ENCODE assay signal across 28 cellular contexts in the genomic region with DNA sequence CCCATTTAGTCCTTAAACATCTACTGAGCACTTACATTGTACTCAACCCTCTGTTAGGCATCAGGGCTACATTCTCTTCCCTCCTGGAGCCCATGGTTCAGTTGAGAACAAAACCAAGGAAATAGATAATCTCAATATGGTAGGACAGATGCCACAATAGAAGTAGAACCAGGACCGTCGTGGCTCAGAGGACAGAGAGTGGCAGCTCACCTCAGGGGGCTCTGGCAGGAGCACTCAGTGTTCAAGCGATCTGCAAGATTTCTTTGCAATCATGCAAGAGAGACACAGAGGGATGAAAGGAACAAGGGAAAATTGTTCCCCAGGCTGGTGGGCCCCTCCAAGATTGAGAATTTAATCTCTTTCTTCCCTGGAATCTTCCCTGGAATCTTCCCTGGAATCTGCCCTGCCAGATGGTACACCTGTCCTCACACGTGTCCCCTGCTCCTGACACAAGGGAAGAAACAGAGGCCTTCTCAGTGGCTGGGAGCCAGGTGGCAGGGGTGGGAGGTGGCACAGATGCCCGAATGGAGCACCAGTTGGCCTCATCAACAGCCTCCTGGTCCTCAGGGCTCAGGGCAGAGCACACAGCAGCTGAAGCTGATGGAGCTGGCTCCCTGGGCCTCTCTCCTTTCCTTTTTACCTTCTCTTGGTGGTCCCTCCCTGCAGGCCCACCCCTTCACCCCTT.
DNase-seq lines count a peak whose midpoint lies in the region; ATAC-seq and TF ChIP-seq lines count a peak whose summit lies in the region.
"Had no signal": no experiment of that assay in that cellular context is flagged by ENCODE, and none has a peak within 500 bp of the region (broad histone marks: within the 10 kb centered on the region; RNA-seq: fewer than 3 reads in every experiment).

No MANE protein-coding gene starts in this region.

- peaks cover 30 to 37% of the 10 kb centered on the region in 2 donors for H3K4me1 ChIP-seq in gastrocnemius medialis
- H3K4me1 ChIP-seq: breast epithelium, pancreas, right lobe of liver had no signal

- intact Hi-C loops in gastrocnemius medialis (cut with DNase I; ENCODE audit: low total_unique reads) = no loop called here
- intact Hi-C loops in left cardiac atrium (cut with DNase I) = no loop called here

- in situ Hi-C loops in gastrocnemius medialis (cut with MboI; ENCODE audit: low sequenced_read_pairs in 4 of 4) = no loop called here

- peaks cover 60% of the 10 kb centered on the region for H3K4me1 Mint-ChIP-seq in HFFc6 (ENCODE audit: low read depth)
- H3K4me1 Mint-ChIP-seq: CD4-positive, alpha-beta memory T cell; naive thymus-derived CD8-positive, alpha-beta T cell; stimulated activated naive CD8-positive, alpha-beta T cell treated with anti-CD3 and anti-CD28 coated beads, Interleukin-15, amount 100 ng/mL, for 72 hours; T-cell had no signal

- H3K27ac Mint-ChIP-seq in HFFc6 = peak overlapping the region; percentile 83
- H3K27ac Mint-ChIP-seq: CD4-positive, alpha-beta memory T cell; GM23338; naive thymus-derived CD8-positive, alpha-beta T cell; stimulated activated naive CD8-positive, alpha-beta T cell treated with anti-CD3 and anti-CD28 coated beads, Interleukin-15, amount 100 ng/mL, for 72 hours; T-cell had no signal

- H3K9me3 ChIP-seq in gastrocnemius medialis = no peaks in the 10 kb centered on the region
- H3K9me3 ChIP-seq: breast epithelium, gastroesophageal sphincter, pancreas, right lobe of liver, transverse colon had no signal

- ATAC-seq in gastrocnemius medialis (no peak), HG03354 (IDR thresholded peaks at IDR 0.05; ENCODE audit: poor library complexity, severe bottlenecking, unreplicated experiment) (no peak), left cardiac atrium (no peak)
- ATAC-seq: GM23338; left ventricle myocardium superior; naive thymus-derived CD8-positive, alpha-beta T cell; right lobe of liver; stimulated activated naive CD8-positive, alpha-beta T cell treated with anti-CD3 and anti-CD28 coated beads, Interleukin-15, amount 100 ng/mL, for 72 hours; T-cell had no signal

- no peak for DNase-seq in HFFc6
- peak; percentile 66 to 90 for DNase-seq in NCI-H524 (lab: John Stamatoyannopoulos, UW)
- peak; percentile 60 for DNase-seq in cerebellum (ENCODE audit: low spot score)
- no peak for DNase-seq in gastrocnemius medialis
- no peak for DNase-seq in MV-4-11 (lab: John Stamatoyannopoulos, UW)
- no peak for DNase-seq in activated CD4-positive, alpha-beta T cell treated with anti-CD3 and anti-CD28 coated beads for 4 hours
- DNase-seq in left cardiac atrium = no peak
- DNase-seq: activated CD4-positive, alpha-beta T cell treated with anti-CD3 and anti-CD28 coated beads for 1 hour; activated naive CD4-positive, alpha-beta T cell; activated T-cell treated with anti-CD3 and anti-CD28 coated beads, Interleukin-2, amount 50 U/mL, for 48 hours; CD4-positive, alpha-beta memory T cell; GF-D8; left ventricle myocardium superior; midbrain; naive thymus-derived CD8-positive, alpha-beta T cell; NCI-H1417 treated with DMSO at 0.1 percent for 48 hours; NCI-H748 treated with DMSO at 0.1 percent for 48 hours; pancreas; right lobe of liver; SHP77 treated with DMSO at 0.1 percent for 48 hours; stimulated activated naive CD8-positive, alpha-beta T cell treated with anti-CD3 and anti-CD28 coated beads, Interleukin-15, amount 100 ng/mL, for 72 hours; T-cell; transverse colon had no signal

- no peaks in the 10 kb centered on the region for H3K36me3 ChIP-seq in gastrocnemius medialis
- H3K36me3 ChIP-seq: breast epithelium, right lobe of liver, transverse colon had no signal

- H3K27me3 ChIP-seq in gastrocnemius medialis = no peaks in the 10 kb centered on the region
- H3K27me3 ChIP-seq: breast epithelium, gastroesophageal sphincter, pancreas, right lobe of liver, transverse colon had no signal

- peak overlapping the region; percentile 55 to 72 (median 68) for H3K27ac ChIP-seq in gastrocnemius medialis
- H3K27ac ChIP-seq: breast epithelium, coronary artery, pancreas, right lobe of liver, transverse colon had no signal

- H3K36me3 Mint-ChIP-seq in HFFc6 (ENCODE audit: low read depth) = peaks cover 18% of the 10 kb centered on the region
- H3K36me3 Mint-ChIP-seq: CD4-positive, alpha-beta memory T cell; naive thymus-derived CD8-positive, alpha-beta T cell; T-cell had no signal

- H3K9me3 Mint-ChIP-seq in HFFc6 = no peaks in the 10 kb centered on the region
- H3K9me3 Mint-ChIP-seq: CD4-positive, alpha-beta memory T cell; GM23338; naive thymus-derived CD8-positive, alpha-beta T cell; stimulated activated naive CD8-positive, alpha-beta T cell treated with anti-CD3 and anti-CD28 coated beads, Interleukin-15, amount 100 ng/mL, for 72 hours; T-cell had no signal

- TF ChIP-seq CTCF in HFFc6 (IDR thresholded peaks at IDR 0.05) = no peak
- TF ChIP-seq CTCF in gastrocnemius medialis (IDR thresholded peaks at IDR 0.05 in 4 of 5, conservative IDR thresholded peaks at IDR 0.05 in 1 of 5) = no peak

- H3K4me3 Mint-ChIP-seq in HFFc6 = peak overlapping the region; percentile 70
- H3K4me3 Mint-ChIP-seq: CD4-positive, alpha-beta memory T cell; GM23338; naive thymus-derived CD8-positive, alpha-beta T cell; stimulated activated naive CD8-positive, alpha-beta T cell treated with anti-CD3 and anti-CD28 coated beads, Interleukin-15, amount 100 ng/mL, for 72 hours; T-cell had no signal

- peaks cover 2% of the 10 kb centered on the region for H3K27me3 Mint-ChIP-seq in HFFc6 (ENCODE audit: insufficient read depth)
- H3K27me3 Mint-ChIP-seq: stimulated activated naive CD8-positive, alpha-beta T cell treated with anti-CD3 and anti-CD28 coated beads, Interleukin-15, amount 100 ng/mL, for 72 hours had no signal

- H3K4me3 ChIP-seq in gastrocnemius medialis = no peak overlapping the region
- H3K4me3 ChIP-seq: breast epithelium, coronary artery, gastroesophageal sphincter, GM23338, pancreas, right lobe of liver, transverse colon had no signal

- TF ChIP-seq POLR2A in gastrocnemius medialis (IDR thresholded peaks at IDR 0.05) = no peak

Comparison
In these comparisons a context has a peak if more than half of its experiments do, and no peak if none do; other contexts are left out.
1. DNase-seq: peak in NCI-H524 (2 of 2) and cerebellum (single experiment); none in HFFc6 (single experiment), gastrocnemius medialis (0 of 2), MV-4-11 (single experiment), activated CD4-positive, alpha-beta T cell treated with anti-CD3 and anti-CD28 coated beads for 4 hours (0 of 2) and left cardiac atrium (single experiment).